In the genomic region with DNA sequence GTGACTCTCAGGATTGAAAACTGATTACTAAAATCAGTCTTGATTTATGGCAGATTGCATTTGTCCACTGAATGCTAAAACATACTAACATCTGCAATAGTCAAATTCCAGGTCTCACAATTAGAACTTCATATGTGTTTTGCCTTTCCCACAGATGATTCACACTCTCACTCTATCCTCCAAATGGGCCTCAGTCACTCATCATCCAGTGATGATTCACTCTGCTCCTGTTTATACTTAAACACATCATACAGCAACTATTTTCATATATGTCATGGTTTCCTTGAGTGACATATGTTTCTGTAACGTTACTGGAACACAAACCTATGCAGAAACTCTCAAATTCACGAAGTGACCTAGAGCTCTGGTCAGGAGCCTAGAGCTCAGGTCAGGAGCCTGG, we compare ENCODE assay signal across 2 cellular contexts.
TF ChIP-seq lines count a peak whose summit lies in the region.

No MANE protein-coding gene starts in this region.

TF ChIP-seq in SK-N-SH, 30 proteins besides CTCF, POLR2A, EP300 and RAD21 (continued from another document):
- TF ChIP-seq, protein P1, sequence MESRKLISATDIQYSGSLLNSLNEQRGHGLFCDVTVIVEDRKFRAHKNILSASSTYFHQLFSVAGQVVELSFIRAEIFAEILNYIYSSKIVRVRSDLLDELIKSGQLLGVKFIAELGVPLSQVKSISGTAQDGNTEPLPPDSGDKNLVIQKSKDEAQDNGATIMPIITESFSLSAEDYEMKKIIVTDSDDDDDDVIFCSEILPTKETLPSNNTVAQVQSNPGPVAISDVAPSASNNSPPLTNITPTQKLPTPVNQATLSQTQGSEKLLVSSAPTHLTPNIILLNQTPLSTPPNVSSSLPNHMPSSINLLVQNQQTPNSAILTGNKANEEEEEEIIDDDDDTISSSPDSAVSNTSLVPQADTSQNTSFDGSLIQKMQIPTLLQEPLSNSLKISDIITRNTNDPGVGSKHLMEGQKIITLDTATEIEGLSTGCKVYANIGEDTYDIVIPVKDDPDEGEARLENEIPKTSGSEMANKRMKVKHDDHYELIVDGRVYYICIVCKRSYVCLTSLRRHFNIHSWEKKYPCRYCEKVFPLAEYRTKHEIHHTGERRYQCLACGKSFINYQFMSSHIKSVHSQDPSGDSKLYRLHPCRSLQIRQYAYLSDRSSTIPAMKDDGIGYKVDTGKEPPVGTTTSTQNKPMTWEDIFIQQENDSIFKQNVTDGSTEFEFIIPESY (IDR thresholded peaks at IDR 0.05; ENCODE audit: borderline replicate concordance, low read depth), result no peak
- TF ChIP-seq FOSL2 (IDR thresholded peaks at IDR 0.05; ENCODE audit: borderline replicate concordance, low read depth), result peak; percentile 40; the same call in 1 of the 2 replicates

TF ChIP-seq in SK-N-SH treated with all-trans-retinoic acid at 6 μM for 48 hours, 23 proteins besides CTCF, POLR2A, EP300 and RAD21 (continued from another document):
- TF ChIP-seq, protein P2, sequence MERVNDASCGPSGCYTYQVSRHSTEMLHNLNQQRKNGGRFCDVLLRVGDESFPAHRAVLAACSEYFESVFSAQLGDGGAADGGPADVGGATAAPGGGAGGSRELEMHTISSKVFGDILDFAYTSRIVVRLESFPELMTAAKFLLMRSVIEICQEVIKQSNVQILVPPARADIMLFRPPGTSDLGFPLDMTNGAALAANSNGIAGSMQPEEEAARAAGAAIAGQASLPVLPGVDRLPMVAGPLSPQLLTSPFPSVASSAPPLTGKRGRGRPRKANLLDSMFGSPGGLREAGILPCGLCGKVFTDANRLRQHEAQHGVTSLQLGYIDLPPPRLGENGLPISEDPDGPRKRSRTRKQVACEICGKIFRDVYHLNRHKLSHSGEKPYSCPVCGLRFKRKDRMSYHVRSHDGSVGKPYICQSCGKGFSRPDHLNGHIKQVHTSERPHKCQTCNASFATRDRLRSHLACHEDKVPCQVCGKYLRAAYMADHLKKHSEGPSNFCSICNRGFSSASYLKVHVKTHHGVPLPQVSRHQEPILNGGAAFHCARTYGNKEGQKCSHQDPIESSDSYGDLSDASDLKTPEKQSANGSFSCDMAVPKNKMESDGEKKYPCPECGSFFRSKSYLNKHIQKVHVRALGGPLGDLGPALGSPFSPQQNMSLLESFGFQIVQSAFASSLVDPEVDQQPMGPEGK (CRISPR knock-in tag; IDR thresholded peaks at IDR 0.05; ENCODE audit: borderline replicate concordance), result no peak
- TF ChIP-seq ZFP30 (CRISPR knock-in tag; IDR thresholded peaks at IDR 0.05) (no peak), BACH2 (CRISPR knock-in tag; IDR thresholded peaks at IDR 0.05; ENCODE audit: borderline replicate concordance) (no peak), ZC3H10 (CRISPR knock-in tag; IDR thresholded peaks at IDR 0.05) (no peak), ARNTL (CRISPR knock-in tag; IDR thresholded peaks at IDR 0.05; ENCODE audit: borderline replicate concordance, low read depth) (no peak), CSDC2 (CRISPR knock-in tag; IDR thresholded peaks at IDR 0.05) (no peak), ZFP3 (CRISPR knock-in tag; IDR thresholded peaks at IDR 0.05) (no peak), OSR1 (CRISPR knock-in tag; IDR thresholded peaks at IDR 0.05) (no peak), TCF4 (CRISPR knock-in tag; IDR thresholded peaks at IDR 0.05; ENCODE audit: borderline replicate concordance) (no peak), RARB (CRISPR knock-in tag; IDR thresholded peaks at IDR 0.05) (no peak), TOX (CRISPR knock-in tag; IDR thresholded peaks at IDR 0.05; ENCODE audit: borderline replicate concordance) (no peak), ZNF70 (CRISPR knock-in tag; IDR thresholded peaks at IDR 0.05) (no peak)
- TF ChIP-seq, protein P3, sequence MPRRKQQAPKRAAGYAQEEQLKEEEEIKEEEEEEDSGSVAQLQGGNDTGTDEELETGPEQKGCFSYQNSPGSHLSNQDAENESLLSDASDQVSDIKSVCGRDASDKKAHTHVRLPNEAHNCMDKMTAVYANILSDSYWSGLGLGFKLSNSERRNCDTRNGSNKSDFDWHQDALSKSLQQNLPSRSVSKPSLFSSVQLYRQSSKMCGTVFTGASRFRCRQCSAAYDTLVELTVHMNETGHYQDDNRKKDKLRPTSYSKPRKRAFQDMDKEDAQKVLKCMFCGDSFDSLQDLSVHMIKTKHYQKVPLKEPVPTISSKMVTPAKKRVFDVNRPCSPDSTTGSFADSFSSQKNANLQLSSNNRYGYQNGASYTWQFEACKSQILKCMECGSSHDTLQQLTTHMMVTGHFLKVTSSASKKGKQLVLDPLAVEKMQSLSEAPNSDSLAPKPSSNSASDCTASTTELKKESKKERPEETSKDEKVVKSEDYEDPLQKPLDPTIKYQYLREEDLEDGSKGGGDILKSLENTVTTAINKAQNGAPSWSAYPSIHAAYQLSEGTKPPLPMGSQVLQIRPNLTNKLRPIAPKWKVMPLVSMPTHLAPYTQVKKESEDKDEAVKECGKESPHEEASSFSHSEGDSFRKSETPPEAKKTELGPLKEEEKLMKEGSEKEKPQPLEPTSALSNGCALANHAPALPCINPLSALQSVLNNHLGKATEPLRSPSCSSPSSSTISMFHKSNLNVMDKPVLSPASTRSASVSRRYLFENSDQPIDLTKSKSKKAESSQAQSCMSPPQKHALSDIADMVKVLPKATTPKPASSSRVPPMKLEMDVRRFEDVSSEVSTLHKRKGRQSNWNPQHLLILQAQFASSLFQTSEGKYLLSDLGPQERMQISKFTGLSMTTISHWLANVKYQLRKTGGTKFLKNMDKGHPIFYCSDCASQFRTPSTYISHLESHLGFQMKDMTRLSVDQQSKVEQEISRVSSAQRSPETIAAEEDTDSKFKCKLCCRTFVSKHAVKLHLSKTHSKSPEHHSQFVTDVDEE (CRISPR knock-in tag; IDR thresholded peaks at IDR 0.05), result no peak
